ENCODE assay signal across 22 cellular contexts in genomic region chr15:58994906-58995453, GRCh38.
"Had no signal": no experiment of that assay in that cellular context is flagged by ENCODE, and none has a peak within 500 bp of the region (broad histone marks: within the 10 kb centered on the region; RNA-seq: fewer than 3 reads in every experiment).

No MANE protein-coding gene starts in this region.

- H3K36me3 ChIP-seq: adrenal gland, cardiac muscle cell, neural progenitor cell, ovary, right lobe of liver, vagina had no signal

- H3K27ac ChIP-seq: adrenal gland, cardiac muscle cell, ovary, right lobe of liver, tibial nerve, vagina, WERI-Rb-1 had no signal

- H2AFZ ChIP-seq: neural progenitor cell had no signal

- H3K9me3 ChIP-seq: adrenal gland, ovary, right lobe of liver, tibial nerve, vagina had no signal

- DNase-seq: activated CD4-positive, alpha-beta T cell treated with anti-CD3 and anti-CD28 coated beads, Interleukin-2, amount 50 U/mL, for 48 hours; activated naive CD4-positive, alpha-beta T cell treated with anti-CD3 and anti-CD28 coated beads, Interleukin-2, amount 10 ng/mL, durations not matched to agents 7 days and 5 days; adrenal gland; effector memory CD8-positive, alpha-beta T cell; foreskin melanocyte; head of caudate nucleus; kidney; ovary; right lobe of liver; small intestine; stimulated activated CD4-positive, alpha-beta T cell treated with anti-CD3 and anti-CD28 coated beads, Interleukin-15, amount 100 ng/mL, for 24 hours; stimulated activated CD4-positive, alpha-beta T cell treated with anti-CD3 and anti-CD28 coated beads, Interleukin-2, amount 100 ng/mL, for 48 hours; SW 1271; WERI-Rb-1 had no signal

- H3K27ac Mint-ChIP-seq: activated naive CD4-positive, alpha-beta T cell treated with anti-CD3 and anti-CD28 coated beads, Interleukin-2, amount 10 ng/mL, durations not matched to agents 7 days and 5 days; activated T-helper 17 cell treated with anti-CD3 and anti-CD28 coated beads, Interleukin-2, amount 50 U/mL, for 72 hours; neural progenitor cell; stimulated activated naive CD8-positive, alpha-beta T cell treated with anti-CD3 and anti-CD28 coated beads, Interleukin-15, Interleukin-2, amounts not matched to agents 100 ng/mL and 50 ng/mL, for 24 hours had no signal

- H3K27me3 ChIP-seq: adrenal gland, cardiac muscle cell, neural progenitor cell, ovary, right lobe of liver, tibial nerve, vagina had no signal

- H3K4me3 ChIP-seq: adrenal gland, cardiac muscle cell, neural progenitor cell, ovary, right lobe of liver, tibial nerve, vagina had no signal

- H3K4me2 ChIP-seq: neural progenitor cell had no signal

- H3K4me3 Mint-ChIP-seq: activated naive CD4-positive, alpha-beta T cell treated with anti-CD3 and anti-CD28 coated beads, Interleukin-2, amount 10 ng/mL, durations not matched to agents 7 days and 5 days; activated T-helper 17 cell treated with anti-CD3 and anti-CD28 coated beads, Interleukin-2, amount 50 U/mL, for 72 hours; effector memory CD8-positive, alpha-beta T cell; neural progenitor cell; stimulated activated naive CD8-positive, alpha-beta T cell treated with anti-CD3 and anti-CD28 coated beads, Interleukin-15, Interleukin-2, amounts not matched to agents 100 ng/mL and 50 ng/mL, for 24 hours had no signal

- H3K27me3 Mint-ChIP-seq: activated naive CD4-positive, alpha-beta T cell treated with anti-CD3 and anti-CD28 coated beads, Interleukin-2, amount 10 ng/mL, durations not matched to agents 7 days and 5 days; activated T-helper 17 cell treated with anti-CD3 and anti-CD28 coated beads, Interleukin-2, amount 50 U/mL, for 72 hours; effector memory CD8-positive, alpha-beta T cell; stimulated activated naive CD8-positive, alpha-beta T cell treated with anti-CD3 and anti-CD28 coated beads, Interleukin-15, Interleukin-2, amounts not matched to agents 100 ng/mL and 50 ng/mL, for 24 hours had no signal

- H3K9ac ChIP-seq: neural progenitor cell had no signal

- FAIRE-seq: astrocyte, kidney, small intestine had no signal

- ATAC-seq: activated T-helper 17 cell treated with anti-CD3 and anti-CD28 coated beads, Interleukin-2, amount 50 U/mL, for 72 hours; effector memory CD8-positive, alpha-beta T cell; left lobe of liver; right lobe of liver had no signal

- H3K9me3 Mint-ChIP-seq: activated naive CD4-positive, alpha-beta T cell treated with anti-CD3 and anti-CD28 coated beads, Interleukin-2, amount 10 ng/mL, durations not matched to agents 7 days and 5 days; activated T-helper 17 cell treated with anti-CD3 and anti-CD28 coated beads, Interleukin-2, amount 50 U/mL, for 72 hours; effector memory CD8-positive, alpha-beta T cell; neural progenitor cell; stimulated activated naive CD8-positive, alpha-beta T cell treated with anti-CD3 and anti-CD28 coated beads, Interleukin-15, Interleukin-2, amounts not matched to agents 100 ng/mL and 50 ng/mL, for 24 hours had no signal
